Comparison of ENCODE assay signal across 27 cellular contexts in the genomic region with DNA sequence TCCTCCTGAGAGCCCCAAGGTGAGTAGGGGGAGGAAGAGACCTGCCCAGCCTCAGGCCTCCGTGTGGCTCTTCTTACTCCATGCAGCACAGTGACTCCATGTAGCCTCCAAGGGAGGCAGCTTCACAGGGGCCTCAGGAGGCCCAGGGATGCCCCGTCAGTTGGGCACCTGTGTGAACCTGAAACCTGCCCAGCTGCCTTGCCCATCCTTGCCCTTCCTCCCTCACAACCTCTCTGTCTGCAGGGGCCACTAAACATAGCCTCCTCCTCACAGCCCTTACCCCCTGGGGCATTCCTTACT. TPM values are rescaled to one million over a fixed set of nuclear protein-coding genes. Genes with fewer than 3 reads are reported as not detected.
A peak's percentile ranks its signal among the peaks of the same experiment; 100 is the strongest.
DNase-seq lines count a peak whose midpoint lies in the region; ATAC-seq, FAIRE-seq and TF ChIP-seq lines count a peak whose summit lies in the region.
"Had no signal": no experiment of that assay in that cellular context is flagged by ENCODE, and none has a peak within 500 bp of the region (broad histone marks: within the 10 kb centered on the region; RNA-seq: fewer than 3 reads in every experiment).

No MANE protein-coding gene starts in this region.

- peak; percentile 20 for DNase-seq in activated CD4-positive, CD25-positive, alpha-beta regulatory T cell treated with anti-CD3 and anti-CD28 coated beads, Interleukin-2, amount 50 U/mL, for 72 hours
- no peak for DNase-seq in activated CD4-positive, CD25-positive, alpha-beta regulatory T cell (lab: John Stamatoyannopoulos, UW)
- peak; percentile 15 for DNase-seq in GM12892 (ENCODE audit: insufficient read length)
- DNase-seq in chondrocyte (ENCODE audit: low spot score), result peak; percentile 46
- DNase-seq in sigmoid colon, result peak; percentile 38
- DNase-seq in stimulated activated CD4-positive, alpha-beta T cell treated with anti-CD3 and anti-CD28 coated beads, Interleukin-1b, Interleukin-23, amount 100 ng/mL, for 48 hours, result no peak
- DNase-seq: Calu3; CD8-positive, alpha-beta T cell; DMS53; EL; H9; KG1; NCI-H1417; NCI-H187; NCI-H2107; NCI-H510A; NCI-H774; OCI-M1; RPMI8226; SIG-M5 had no signal

- H3K4me3 Mint-ChIP-seq in chondrocyte (ENCODE audit: unreplicated experiment), result no peak overlapping the region
- H3K4me3 Mint-ChIP-seq: B cell; CD8-positive, alpha-beta T cell; H9 had no signal

- TF ChIP-seq CTCF in chondrocyte (IDR thresholded peaks at IDR 0.05) (no peak), sigmoid colon (IDR thresholded peaks at IDR 0.05) (no peak)

- TF ChIP-seq EP300 in sigmoid colon (IDR thresholded peaks at IDR 0.05), result no peak

- no peaks in the 10 kb centered on the region for H3K9me3 ChIP-seq in sigmoid colon

- H3K4me1 Mint-ChIP-seq in chondrocyte (ENCODE audit: low read depth), result peaks cover 72% of the 10 kb centered on the region

- H3K9me3 Mint-ChIP-seq in chondrocyte (ENCODE audit: low read depth), result no peaks in the 10 kb centered on the region
- H3K9me3 Mint-ChIP-seq: CD8-positive, alpha-beta T cell; H9 had no signal

- H3K27me3 Mint-ChIP-seq in chondrocyte (ENCODE audit: low read depth), result no peaks in the 10 kb centered on the region

- peak overlapping the region; percentile 45 for H3K27ac Mint-ChIP-seq in chondrocyte (ENCODE audit: unreplicated experiment)
- H3K27ac Mint-ChIP-seq: CD8-positive, alpha-beta T cell had no signal

- H3K27ac ChIP-seq in sigmoid colon, result no peak overlapping the region

- WGBS in sigmoid colon, 2 donors, result 81 to 83% methylated on average over 2 of the region's 2 CpGs

- no peaks in the 10 kb centered on the region for H3K27me3 ChIP-seq in sigmoid colon

- ATAC-seq in GM19397 (IDR thresholded peaks at IDR 0.05; ENCODE audit: unreplicated experiment), result no peak
- no peak for ATAC-seq in GM18511 (IDR thresholded peaks at IDR 0.05; ENCODE audit: unreplicated experiment)
- ATAC-seq: CD8-positive, alpha-beta T cell; HepG2 had no signal

- H3K36me3 ChIP-seq in sigmoid colon, result no peaks in the 10 kb centered on the region

- H3K4me1 ChIP-seq in sigmoid colon, result peaks cover 0 to 5% (median 1%) of the 10 kb centered on the region in 4 donors

- no peak overlapping the region for H3K4me3 ChIP-seq in sigmoid colon

- H3K36me3 Mint-ChIP-seq in chondrocyte (ENCODE audit: low read depth), result peaks cover 42% of the 10 kb centered on the region
- H3K36me3 Mint-ChIP-seq: CD8-positive, alpha-beta T cell had no signal

- intact Hi-C loops in sigmoid colon (cut with DNase I), result no loop called here

- TF ChIP-seq POLR2A in GM12892 (IDR thresholded peaks at IDR 0.05; ENCODE audit: low read depth, low read length), result no peak
- TF ChIP-seq POLR2A in sigmoid colon (IDR thresholded peaks at IDR 0.05), result no peak

- FAIRE-seq in GM12892 (lab: Jason Lieb, UNC), result no peak
- FAIRE-seq: GM12891, GM18507, HepG2 had no signal

RNA-seq across cellular contexts. Expression of a gene that starts 7.1 kb away (rescaled TPM):
- polyA plus RNA-seq in GM12892 (2012; ENCODE audit: missing spikeins), result 5.1 TPM
- total RNA-seq in chondrocyte (113 to 367 TPM (median 367 TPM) in 3 replicates), sigmoid colon (10 to 100 TPM in 3 of 4 donors, 1 to 10 TPM in 1; 6.4 to 30.7 (median 16.2) TPM)
- polyA plus RNA-seq in sigmoid colon, result 10 to 100 TPM in 1 of 3 donors, 1 to 10 TPM in 1, under 1 TPM in 1; 0.69 to 18.3 (median 1.8) TPM
- total RNA-seq: A172, Calu3, HepG2 had no signal

Comparison
In these comparisons a context has a peak if more than half of its experiments do, and no peak if none do; other contexts are left out.
1. DNase-seq: peak in activated CD4-positive, CD25-positive, alpha-beta regulatory T cell treated with anti-CD3 and anti-CD28 coated beads, Interleukin-2, amount 50 U/mL, for 72 hours (single experiment), GM12892 (single experiment), chondrocyte (single experiment) and sigmoid colon (single experiment); none in activated CD4-positive, CD25-positive, alpha-beta regulatory T cell (0 of 4) and stimulated activated CD4-positive, alpha-beta T cell treated with anti-CD3 and anti-CD28 coated beads, Interleukin-1b, Interleukin-23, amount 100 ng/mL, for 48 hours (single experiment).